In genomic region chr16:28168991-28169554, GRCh38 we compare ENCODE assay signal across 17 cellular contexts. TPM values are rescaled to one million over a fixed set of nuclear protein-coding genes. Genes with fewer than 3 reads are reported as not detected.
A peak's percentile ranks its signal among the peaks of the same experiment; 100 is the strongest.
DNase-seq lines count a peak whose midpoint lies in the region; ATAC-seq, FAIRE-seq and TF ChIP-seq lines count a peak whose summit lies in the region.
"Had no signal": no experiment of that assay in that cellular context is flagged by ENCODE, and none has a peak within 500 bp of the region (broad histone marks: within the 10 kb centered on the region; RNA-seq: fewer than 3 reads in every experiment).

No MANE protein-coding gene starts in this region.

- H3K27ac ChIP-seq in left ventricle myocardium inferior (replicated peaks), result no peak overlapping the region
- H3K27ac ChIP-seq: esophagus squamous epithelium, HL-60, parathyroid adenoma had no signal

- H3K36me3 ChIP-seq in left ventricle myocardium inferior, result peaks cover 64% of the 10 kb centered on the region

- H3K9me3 ChIP-seq in left ventricle myocardium inferior (replicated peaks), result no peaks in the 10 kb centered on the region
- H3K9me3 ChIP-seq: esophagus squamous epithelium had no signal

- H3K36me3 Mint-ChIP-seq in activated B cell treated with CpG ODN at 0.5 μM for 24 hours (ENCODE audit: low read depth), result peaks cover 86% of the 10 kb centered on the region
- peaks cover 37% of the 10 kb centered on the region for H3K36me3 Mint-ChIP-seq in nephron progenitor cell (ENCODE audit: low read depth)

- intact Hi-C loops in activated B cell treated with CpG ODN at 0.5 μM for 24 hours (cut with micrococcal nuclease), result loop anchor here (1.0 to 5.0 kb wide), 2 partner anchors 11 to 43 kb away; partner anchors contain the start of gene XPO6
- intact Hi-C loops in left ventricle myocardium inferior (cut with micrococcal nuclease), result no loop called here

- H3K27me3 Mint-ChIP-seq in activated B cell treated with CpG ODN at 0.5 μM for 24 hours (no peaks in the 10 kb centered on the region), nephron progenitor cell (ENCODE audit: low read depth, poor library complexity) (no peaks in the 10 kb centered on the region)

- peaks cover under 1% of the 10 kb centered on the region for H3K4me1 ChIP-seq in left ventricle myocardium inferior
- H3K4me1 ChIP-seq: parathyroid adenoma had no signal

- no peaks in the 10 kb centered on the region for H3K27me3 ChIP-seq in left ventricle myocardium inferior (ENCODE audit: low read depth)
- H3K27me3 ChIP-seq: esophagus squamous epithelium had no signal

- DNase-seq in GM12891 (ENCODE audit: insufficient read length, low spot score), result no peak
- no peak for DNase-seq in activated B cell treated with CpG ODN at 0.5 μM for 24 hours
- DNase-seq in activated effector memory CD4-positive, alpha-beta T cell treated with anti-CD3 and anti-CD28 coated beads, Interleukin-2, amount 50 U/mL, for 16 hours, result peak; percentile 80
- DNase-seq in nephron progenitor cell, result no peak
- DNase-seq in left ventricle myocardium inferior, result no peak
- DNase-seq in AML-193 (lab: John Stamatoyannopoulos, UW), result no peak
- no peak for DNase-seq in H54 (ENCODE audit: insufficient read length, low spot score)
- DNase-seq: cerebellar nuclear complex, esophagus squamous epithelium, H7, mammary epithelial cell, substantia nigra, SW 1271 had no signal

- H3K4me1 Mint-ChIP-seq in activated B cell treated with CpG ODN at 0.5 μM for 24 hours (peaks cover 42% of the 10 kb centered on the region), nephron progenitor cell (peaks cover 1% of the 10 kb centered on the region)

- TF ChIP-seq POLR2A in GM12891 (IDR thresholded peaks at IDR 0.05; ENCODE audit: low read depth, low read length) (no peak), H54 (IDR thresholded peaks at IDR 0.05; ENCODE audit: low read depth, low read length) (no peak)

- no peaks in the 10 kb centered on the region for H3K9me3 Mint-ChIP-seq in activated B cell treated with CpG ODN at 0.5 μM for 24 hours
- no peaks in the 10 kb centered on the region for H3K9me3 Mint-ChIP-seq in nephron progenitor cell

- CTCF ChIA-PET in activated B cell treated with CpG ODN at 0.5 μM for 24 hours (lab: Charles Lee), result no interaction called here

- peak overlapping the region; percentile 61 for H3K27ac Mint-ChIP-seq in activated B cell treated with CpG ODN at 0.5 μM for 24 hours
- peak overlapping the region; percentile 40 for H3K27ac Mint-ChIP-seq in nephron progenitor cell

- POLR2A ChIA-PET in activated B cell treated with CpG ODN at 0.5 μM for 24 hours (lab: Charles Lee), result no interaction called here

- FAIRE-seq in GM12891 (lab: Jason Lieb, UNC) (peak; percentile 9), H54 (lab: Jason Lieb, UNC) (no peak)
- FAIRE-seq: GM12892 had no signal

- no peak overlapping the region for H3K4me3 ChIP-seq in left ventricle myocardium inferior
- H3K4me3 ChIP-seq: esophagus squamous epithelium had no signal

- no peak overlapping the region for H3K4me3 Mint-ChIP-seq in activated B cell treated with CpG ODN at 0.5 μM for 24 hours
- H3K4me3 Mint-ChIP-seq in nephron progenitor cell, result no peak overlapping the region

- no peak for ATAC-seq in activated B cell treated with CpG ODN at 0.5 μM for 24 hours (ENCODE audit: low read depth)
- no peak for ATAC-seq in GM19452 (IDR thresholded peaks at IDR 0.05; ENCODE audit: unreplicated experiment)

- no peak for TF ChIP-seq CTCF in activated B cell treated with CpG ODN at 0.5 μM for 24 hours (IDR thresholded peaks at IDR 0.05)
- no peak for TF ChIP-seq CTCF in nephron progenitor cell (IDR thresholded peaks at IDR 0.05)
- no peak for TF ChIP-seq CTCF in left ventricle myocardium inferior (IDR thresholded peaks at IDR 0.05; ENCODE audit: borderline replicate concordance)

TF ChIP-seq in GM12891, 5 proteins besides CTCF, POLR2A, EP300 and RAD21:
- TF ChIP-seq PAX5 (IDR thresholded peaks at IDR 0.05; ENCODE audit: insufficient read depth, low read length, severe bottlenecking), result no peak
- TF ChIP-seq SPI1 (IDR thresholded peaks at IDR 0.05; ENCODE audit: low read depth, low read length), result 0 out of 2 replicates have a peak, but pooled peaks have one; percentile 14
- TF ChIP-seq POLR2AphosphoS5 (IDR thresholded peaks at IDR 0.05; ENCODE audit: low read depth, low read length), result no peak

RNA-seq across cellular contexts. Expression of gene XPO6, which starts 42.7 kb away (rescaled TPM):
- polyA plus RNA-seq in GM12891 (2012; ENCODE audit: low read depth, missing spikeins), result 96.3 TPM
- total RNA-seq in activated B cell treated with CpG ODN at 0.5 μM for 24 hours, result 212 and 236 TPM in 2 replicates
- 26.4 TPM for total RNA-seq in left ventricle myocardium inferior
